Comparison of ENCODE assay signal across 3 cellular contexts in genomic region chr17:79458356-79458755, GRCh38.
TF ChIP-seq lines count a peak whose summit lies in the region.

No MANE protein-coding gene starts in this region.

TF ChIP-seq in HepG2, 621 proteins besides CTCF, POLR2A, EP300 and RAD21:
- TF ChIP-seq MNT (IDR thresholded peaks at IDR 0.05) (0 out of 2 replicates have a peak, but pooled peaks have one; percentile 7), MAFK (conservative IDR thresholded peaks at IDR 0.05 in 1 of 2, IDR thresholded peaks at IDR 0.05 in 1 of 2; ENCODE audit: low read length in 2 of 2) (peak; percentile 73 to 90), MAFF (IDR thresholded peaks at IDR 0.05; ENCODE audit: low read depth, low read length) (peak; percentile 82), ZNF253 (CRISPR knock-in tag; IDR thresholded peaks at IDR 0.05; ENCODE audit: borderline replicate concordance) (no peak), ATF4 (CRISPR knock-in tag; IDR thresholded peaks at IDR 0.05) (no peak), HMG20B (CRISPR knock-in tag; conservative IDR thresholded peaks at IDR 0.05) (no peak), NCOA2 (CRISPR knock-in tag; IDR thresholded peaks at IDR 0.05) (no peak)

TF ChIP-seq in GM12878, 131 proteins besides CTCF, POLR2A, EP300 and RAD21:
- TF ChIP-seq PBX3 (IDR thresholded peaks at IDR 0.05; ENCODE audit: insufficient replicate concordance, low read depth, low read length) (peak; percentile 11), MEF2A (IDR thresholded peaks at IDR 0.05; ENCODE audit: insufficient read depth, low read depth, low read length) (no peak), BCL3 (IDR thresholded peaks at IDR 0.05; ENCODE audit: borderline replicate concordance, insufficient read depth, low read depth, low read length, poor library complexity, severe bottlenecking) (peak; percentile 68)

TF ChIP-seq in H1, 55 proteins besides CTCF, POLR2A, EP300 and RAD21:
- peak; percentile 54; the same call in 1 of the 2 replicates for TF ChIP-seq MAFK (IDR thresholded peaks at IDR 0.05; ENCODE audit: low read depth, low read length)
- no peak for TF ChIP-seq SUZ12 (IDR thresholded peaks at IDR 0.05; ENCODE audit: low read length)
